ENCODE assay signal across 1 cellular context in the genomic region with DNA sequence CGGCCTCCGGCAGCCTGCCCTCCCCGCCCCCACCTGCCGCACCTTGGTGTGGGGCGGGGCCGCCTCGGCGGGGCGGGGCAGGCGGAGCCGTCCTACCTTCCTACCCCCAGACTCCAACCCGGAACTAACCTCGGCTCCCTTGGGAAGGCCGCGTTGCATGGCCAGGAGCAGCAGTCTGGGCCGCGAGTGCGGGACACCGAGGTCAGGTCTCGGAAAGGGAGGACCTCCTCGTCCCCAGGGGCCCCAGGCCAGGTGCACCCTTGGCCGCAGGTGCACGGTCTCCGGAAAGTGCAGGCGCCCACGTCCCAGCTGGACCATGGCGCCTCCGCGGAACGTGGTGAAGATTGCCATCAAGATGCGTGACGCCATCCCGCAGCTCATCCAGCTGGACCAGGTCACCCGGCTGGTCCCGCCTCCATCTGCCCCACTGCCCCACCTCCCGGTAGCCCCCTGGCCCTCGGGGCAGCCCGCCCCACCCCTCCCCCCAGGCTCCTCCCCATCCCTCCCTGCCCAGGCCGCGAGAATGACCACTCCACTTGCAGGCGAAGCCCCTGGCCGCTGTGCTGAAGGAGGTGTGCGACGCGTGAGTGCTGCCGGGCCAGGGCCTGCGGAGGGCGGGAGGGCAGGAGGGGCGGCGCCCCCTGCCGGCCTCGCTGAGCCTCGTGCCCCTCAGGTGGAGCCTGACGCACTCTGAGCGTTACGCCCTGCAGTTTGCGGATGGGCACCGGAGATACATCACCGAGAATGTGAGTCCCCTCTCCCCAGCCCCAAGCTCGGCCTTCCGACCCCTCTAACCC.
TF ChIP-seq lines count a peak whose summit lies in the region.

A gene with protein sequence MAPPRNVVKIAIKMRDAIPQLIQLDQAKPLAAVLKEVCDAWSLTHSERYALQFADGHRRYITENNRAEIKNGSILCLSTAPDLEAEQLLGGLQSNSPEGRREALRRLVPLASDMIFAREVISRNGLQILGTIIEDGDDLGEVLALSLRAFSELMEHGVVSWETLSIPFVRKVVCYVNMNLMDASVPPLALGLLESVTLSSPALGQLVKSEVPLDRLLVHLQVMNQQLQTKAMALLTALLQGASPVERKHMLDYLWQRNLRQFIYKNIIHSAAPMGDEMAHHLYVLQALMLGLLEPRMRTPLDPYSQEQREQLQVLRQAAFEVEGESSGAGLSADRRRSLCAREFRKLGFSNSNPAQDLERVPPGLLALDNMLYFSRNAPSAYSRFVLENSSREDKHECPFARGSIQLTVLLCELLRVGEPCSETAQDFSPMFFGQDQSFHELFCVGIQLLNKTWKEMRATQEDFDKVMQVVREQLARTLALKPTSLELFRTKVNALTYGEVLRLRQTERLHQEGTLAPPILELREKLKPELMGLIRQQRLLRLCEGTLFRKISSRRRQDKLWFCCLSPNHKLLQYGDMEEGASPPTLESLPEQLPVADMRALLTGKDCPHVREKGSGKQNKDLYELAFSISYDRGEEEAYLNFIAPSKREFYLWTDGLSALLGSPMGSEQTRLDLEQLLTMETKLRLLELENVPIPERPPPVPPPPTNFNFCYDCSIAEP (plus strand): TSS at position 121 of the 797 bp plus-strand sequence. CDS start 196 bp downstream, at position 317.

TF ChIP-seq in H1, 55 proteins besides CTCF, POLR2A, EP300 and RAD21 (continued from another document):
- TF ChIP-seq, protein P1, sequence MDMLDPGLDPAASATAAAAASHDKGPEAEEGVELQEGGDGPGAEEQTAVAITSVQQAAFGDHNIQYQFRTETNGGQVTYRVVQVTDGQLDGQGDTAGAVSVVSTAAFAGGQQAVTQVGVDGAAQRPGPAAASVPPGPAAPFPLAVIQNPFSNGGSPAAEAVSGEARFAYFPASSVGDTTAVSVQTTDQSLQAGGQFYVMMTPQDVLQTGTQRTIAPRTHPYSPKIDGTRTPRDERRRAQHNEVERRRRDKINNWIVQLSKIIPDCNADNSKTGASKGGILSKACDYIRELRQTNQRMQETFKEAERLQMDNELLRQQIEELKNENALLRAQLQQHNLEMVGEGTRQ (IDR thresholded peaks at IDR 0.05; ENCODE audit: low read length) = 0 out of 2 replicates have a peak, but pooled peaks have one; percentile 3
- TF ChIP-seq, protein P2, sequence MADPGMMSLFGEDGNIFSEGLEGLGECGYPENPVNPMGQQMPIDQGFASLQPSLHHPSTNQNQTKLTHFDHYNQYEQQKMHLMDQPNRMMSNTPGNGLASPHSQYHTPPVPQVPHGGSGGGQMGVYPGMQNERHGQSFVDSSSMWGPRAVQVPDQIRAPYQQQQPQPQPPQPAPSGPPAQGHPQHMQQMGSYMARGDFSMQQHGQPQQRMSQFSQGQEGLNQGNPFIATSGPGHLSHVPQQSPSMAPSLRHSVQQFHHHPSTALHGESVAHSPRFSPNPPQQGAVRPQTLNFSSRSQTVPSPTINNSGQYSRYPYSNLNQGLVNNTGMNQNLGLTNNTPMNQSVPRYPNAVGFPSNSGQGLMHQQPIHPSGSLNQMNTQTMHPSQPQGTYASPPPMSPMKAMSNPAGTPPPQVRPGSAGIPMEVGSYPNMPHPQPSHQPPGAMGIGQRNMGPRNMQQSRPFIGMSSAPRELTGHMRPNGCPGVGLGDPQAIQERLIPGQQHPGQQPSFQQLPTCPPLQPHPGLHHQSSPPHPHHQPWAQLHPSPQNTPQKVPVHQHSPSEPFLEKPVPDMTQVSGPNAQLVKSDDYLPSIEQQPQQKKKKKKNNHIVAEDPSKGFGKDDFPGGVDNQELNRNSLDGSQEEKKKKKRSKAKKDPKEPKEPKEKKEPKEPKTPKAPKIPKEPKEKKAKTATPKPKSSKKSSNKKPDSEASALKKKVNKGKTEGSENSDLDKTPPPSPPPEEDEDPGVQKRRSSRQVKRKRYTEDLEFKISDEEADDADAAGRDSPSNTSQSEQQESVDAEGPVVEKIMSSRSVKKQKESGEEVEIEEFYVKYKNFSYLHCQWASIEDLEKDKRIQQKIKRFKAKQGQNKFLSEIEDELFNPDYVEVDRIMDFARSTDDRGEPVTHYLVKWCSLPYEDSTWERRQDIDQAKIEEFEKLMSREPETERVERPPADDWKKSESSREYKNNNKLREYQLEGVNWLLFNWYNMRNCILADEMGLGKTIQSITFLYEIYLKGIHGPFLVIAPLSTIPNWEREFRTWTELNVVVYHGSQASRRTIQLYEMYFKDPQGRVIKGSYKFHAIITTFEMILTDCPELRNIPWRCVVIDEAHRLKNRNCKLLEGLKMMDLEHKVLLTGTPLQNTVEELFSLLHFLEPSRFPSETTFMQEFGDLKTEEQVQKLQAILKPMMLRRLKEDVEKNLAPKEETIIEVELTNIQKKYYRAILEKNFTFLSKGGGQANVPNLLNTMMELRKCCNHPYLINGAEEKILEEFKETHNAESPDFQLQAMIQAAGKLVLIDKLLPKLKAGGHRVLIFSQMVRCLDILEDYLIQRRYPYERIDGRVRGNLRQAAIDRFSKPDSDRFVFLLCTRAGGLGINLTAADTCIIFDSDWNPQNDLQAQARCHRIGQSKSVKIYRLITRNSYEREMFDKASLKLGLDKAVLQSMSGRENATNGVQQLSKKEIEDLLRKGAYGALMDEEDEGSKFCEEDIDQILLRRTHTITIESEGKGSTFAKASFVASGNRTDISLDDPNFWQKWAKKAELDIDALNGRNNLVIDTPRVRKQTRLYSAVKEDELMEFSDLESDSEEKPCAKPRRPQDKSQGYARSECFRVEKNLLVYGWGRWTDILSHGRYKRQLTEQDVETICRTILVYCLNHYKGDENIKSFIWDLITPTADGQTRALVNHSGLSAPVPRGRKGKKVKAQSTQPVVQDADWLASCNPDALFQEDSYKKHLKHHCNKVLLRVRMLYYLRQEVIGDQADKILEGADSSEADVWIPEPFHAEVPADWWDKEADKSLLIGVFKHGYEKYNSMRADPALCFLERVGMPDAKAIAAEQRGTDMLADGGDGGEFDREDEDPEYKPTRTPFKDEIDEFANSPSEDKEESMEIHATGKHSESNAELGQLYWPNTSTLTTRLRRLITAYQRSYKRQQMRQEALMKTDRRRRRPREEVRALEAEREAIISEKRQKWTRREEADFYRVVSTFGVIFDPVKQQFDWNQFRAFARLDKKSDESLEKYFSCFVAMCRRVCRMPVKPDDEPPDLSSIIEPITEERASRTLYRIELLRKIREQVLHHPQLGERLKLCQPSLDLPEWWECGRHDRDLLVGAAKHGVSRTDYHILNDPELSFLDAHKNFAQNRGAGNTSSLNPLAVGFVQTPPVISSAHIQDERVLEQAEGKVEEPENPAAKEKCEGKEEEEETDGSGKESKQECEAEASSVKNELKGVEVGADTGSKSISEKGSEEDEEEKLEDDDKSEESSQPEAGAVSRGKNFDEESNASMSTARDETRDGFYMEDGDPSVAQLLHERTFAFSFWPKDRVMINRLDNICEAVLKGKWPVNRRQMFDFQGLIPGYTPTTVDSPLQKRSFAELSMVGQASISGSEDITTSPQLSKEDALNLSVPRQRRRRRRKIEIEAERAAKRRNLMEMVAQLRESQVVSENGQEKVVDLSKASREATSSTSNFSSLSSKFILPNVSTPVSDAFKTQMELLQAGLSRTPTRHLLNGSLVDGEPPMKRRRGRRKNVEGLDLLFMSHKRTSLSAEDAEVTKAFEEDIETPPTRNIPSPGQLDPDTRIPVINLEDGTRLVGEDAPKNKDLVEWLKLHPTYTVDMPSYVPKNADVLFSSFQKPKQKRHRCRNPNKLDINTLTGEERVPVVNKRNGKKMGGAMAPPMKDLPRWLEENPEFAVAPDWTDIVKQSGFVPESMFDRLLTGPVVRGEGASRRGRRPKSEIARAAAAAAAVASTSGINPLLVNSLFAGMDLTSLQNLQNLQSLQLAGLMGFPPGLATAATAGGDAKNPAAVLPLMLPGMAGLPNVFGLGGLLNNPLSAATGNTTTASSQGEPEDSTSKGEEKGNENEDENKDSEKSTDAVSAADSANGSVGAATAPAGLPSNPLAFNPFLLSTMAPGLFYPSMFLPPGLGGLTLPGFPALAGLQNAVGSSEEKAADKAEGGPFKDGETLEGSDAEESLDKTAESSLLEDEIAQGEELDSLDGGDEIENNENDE (IDR thresholded peaks at IDR 0.05; ENCODE audit: insufficient replicate concordance, low read length) = no peak
- peak; percentile 57 for TF ChIP-seq TAF1 (IDR thresholded peaks at IDR 0.05; ENCODE audit: low read depth, low read length)
- TF ChIP-seq NANOG (IDR thresholded peaks at IDR 0.05; ENCODE audit: insufficient read depth, low read depth, low read length, poor library complexity, severe bottlenecking) = peak; percentile 36
- TF ChIP-seq EZH2 (IDR thresholded peaks at IDR 0.05; ENCODE audit: low read depth, low read length, severe bottlenecking) = no peak
- no peak for TF ChIP-seq GTF2F1 (IDR thresholded peaks at IDR 0.05; ENCODE audit: borderline replicate concordance, low read depth, low read length)
- no peak for TF ChIP-seq CBX5 (IDR thresholded peaks at IDR 0.05; ENCODE audit: low read depth, low read length)
- TF ChIP-seq HDAC6 (IDR thresholded peaks at IDR 0.05; ENCODE audit: low read depth, low read length) = no peak
- TF ChIP-seq RXRA (IDR thresholded peaks at IDR 0.05; ENCODE audit: insufficient read depth, low read depth, low read length) = no peak
- no peak for TF ChIP-seq RNF2 (IDR thresholded peaks at IDR 0.05; ENCODE audit: borderline replicate concordance, low read depth, low read length, missing control alignments, poor library complexity, severe bottlenecking)
- no peak for TF ChIP-seq JUND (IDR thresholded peaks at IDR 0.05; ENCODE audit: low read length)
- no peak for TF ChIP-seq CTBP2 (IDR thresholded peaks at IDR 0.05; ENCODE audit: borderline replicate concordance, insufficient read depth, insufficient read length, low read length)
- no peak for TF ChIP-seq KDM1A (IDR thresholded peaks at IDR 0.05; ENCODE audit: borderline replicate concordance, low read length)
- no peak for TF ChIP-seq BACH1 (IDR thresholded peaks at IDR 0.05; ENCODE audit: low read length)
- TF ChIP-seq SIN3A (conservative IDR thresholded peaks at IDR 0.05 in 1 of 2, IDR thresholded peaks at IDR 0.05 in 1 of 2; ENCODE audit: low read depth in 1 of 2, low read length in 2 of 2) = peak in 1 of 2 experiments; percentile 86; a peak in 2 of 4 replicates
- TF ChIP-seq ASH2L (IDR thresholded peaks at IDR 0.05; ENCODE audit: low read length) = peak; percentile 59
- no peak for TF ChIP-seq MAFK (IDR thresholded peaks at IDR 0.05; ENCODE audit: low read depth, low read length)
- no peak for TF ChIP-seq ZNF274 (IDR thresholded peaks at IDR 0.05; ENCODE audit: borderline replicate concordance, extremely low read depth, low read length)
- TF ChIP-seq SP4 (IDR thresholded peaks at IDR 0.05; ENCODE audit: low read length) = no peak
- TF ChIP-seq POU5F1 (IDR thresholded peaks at IDR 0.05; ENCODE audit: low read depth, low read length) = no peak
- no peak for TF ChIP-seq SP1 (IDR thresholded peaks at IDR 0.05; ENCODE audit: low read depth, low read length)
- TF ChIP-seq TAF7 (optimal IDR thresholded peaks at IDR 0.05; ENCODE audit: borderline replicate concordance, low read depth, low read length) = no peak
- no peak for TF ChIP-seq CBX8 (IDR thresholded peaks at IDR 0.05; ENCODE audit: borderline replicate concordance, low read depth, low read length)
- no peak for TF ChIP-seq CEBPB (IDR thresholded peaks at IDR 0.05; ENCODE audit: low read depth, low read length)
- TF ChIP-seq KDM5A (IDR thresholded peaks at IDR 0.05; ENCODE audit: low read length) = no peak
- no peak for TF ChIP-seq NRF1 (IDR thresholded peaks at IDR 0.05; ENCODE audit: low read depth, low read length)
- TF ChIP-seq SRF (IDR thresholded peaks at IDR 0.05; ENCODE audit: low read depth, low read length) = no peak
- TF ChIP-seq TEAD4 (IDR thresholded peaks at IDR 0.05; ENCODE audit: low read depth, low read length) = no peak
- TF ChIP-seq JUN (IDR thresholded peaks at IDR 0.05; ENCODE audit: low read depth, low read length) = no peak
- peak; percentile 66 for TF ChIP-seq CREB1 (IDR thresholded peaks at IDR 0.05)
- TF ChIP-seq MAX (IDR thresholded peaks at IDR 0.05) = peak; percentile 96
- 0 out of 2 replicates have a peak, but pooled peaks have one; percentile 27 for TF ChIP-seq YY1 (IDR thresholded peaks at IDR 0.05; ENCODE audit: low read depth, low read length)
- TF ChIP-seq SP2 (IDR thresholded peaks at IDR 0.05; ENCODE audit: low read length) = no peak
- TF ChIP-seq SUZ12 (IDR thresholded peaks at IDR 0.05; ENCODE audit: low read length) = no peak
- TF ChIP-seq HDAC2 (IDR thresholded peaks at IDR 0.05; ENCODE audit: borderline replicate concordance in 1 of 2, low read depth in 2 of 2, low read length in 2 of 2) = no peak
- no peak for TF ChIP-seq CHD1 (IDR thresholded peaks at IDR 0.05; ENCODE audit: low read depth, low read length)
- TF ChIP-seq, protein P3, sequence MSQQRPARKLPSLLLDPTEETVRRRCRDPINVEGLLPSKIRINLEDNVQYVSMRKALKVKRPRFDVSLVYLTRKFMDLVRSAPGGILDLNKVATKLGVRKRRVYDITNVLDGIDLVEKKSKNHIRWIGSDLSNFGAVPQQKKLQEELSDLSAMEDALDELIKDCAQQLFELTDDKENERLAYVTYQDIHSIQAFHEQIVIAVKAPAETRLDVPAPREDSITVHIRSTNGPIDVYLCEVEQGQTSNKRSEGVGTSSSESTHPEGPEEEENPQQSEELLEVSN (IDR thresholded peaks at IDR 0.05) = peak; percentile 89
- TF ChIP-seq RFX5 (IDR thresholded peaks at IDR 0.05; ENCODE audit: borderline replicate concordance, low read depth, low read length) = no peak
- TF ChIP-seq, protein P4, sequence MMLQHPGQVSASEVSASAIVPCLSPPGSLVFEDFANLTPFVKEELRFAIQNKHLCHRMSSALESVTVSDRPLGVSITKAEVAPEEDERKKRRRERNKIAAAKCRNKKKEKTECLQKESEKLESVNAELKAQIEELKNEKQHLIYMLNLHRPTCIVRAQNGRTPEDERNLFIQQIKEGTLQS (IDR thresholded peaks at IDR 0.05; ENCODE audit: insufficient read depth, low read depth, low read length) = no peak
- no peak for TF ChIP-seq FOSL1 (IDR thresholded peaks at IDR 0.05; ENCODE audit: insufficient read depth, low read depth, low read length)
- no peak for TF ChIP-seq CHD2 (IDR thresholded peaks at IDR 0.05; ENCODE audit: low read length)
- no peak for TF ChIP-seq BRCA1 (IDR thresholded peaks at IDR 0.05; ENCODE audit: low read depth, low read length)
- no peak for TF ChIP-seq GABPA (IDR thresholded peaks at IDR 0.05; ENCODE audit: borderline replicate concordance, insufficient read depth, low read length)
- TF ChIP-seq ATF2 (IDR thresholded peaks at IDR 0.05; ENCODE audit: low read length) = no peak
